Comparison of ENCODE assay signal across 8 cellular contexts in the genomic region with DNA sequence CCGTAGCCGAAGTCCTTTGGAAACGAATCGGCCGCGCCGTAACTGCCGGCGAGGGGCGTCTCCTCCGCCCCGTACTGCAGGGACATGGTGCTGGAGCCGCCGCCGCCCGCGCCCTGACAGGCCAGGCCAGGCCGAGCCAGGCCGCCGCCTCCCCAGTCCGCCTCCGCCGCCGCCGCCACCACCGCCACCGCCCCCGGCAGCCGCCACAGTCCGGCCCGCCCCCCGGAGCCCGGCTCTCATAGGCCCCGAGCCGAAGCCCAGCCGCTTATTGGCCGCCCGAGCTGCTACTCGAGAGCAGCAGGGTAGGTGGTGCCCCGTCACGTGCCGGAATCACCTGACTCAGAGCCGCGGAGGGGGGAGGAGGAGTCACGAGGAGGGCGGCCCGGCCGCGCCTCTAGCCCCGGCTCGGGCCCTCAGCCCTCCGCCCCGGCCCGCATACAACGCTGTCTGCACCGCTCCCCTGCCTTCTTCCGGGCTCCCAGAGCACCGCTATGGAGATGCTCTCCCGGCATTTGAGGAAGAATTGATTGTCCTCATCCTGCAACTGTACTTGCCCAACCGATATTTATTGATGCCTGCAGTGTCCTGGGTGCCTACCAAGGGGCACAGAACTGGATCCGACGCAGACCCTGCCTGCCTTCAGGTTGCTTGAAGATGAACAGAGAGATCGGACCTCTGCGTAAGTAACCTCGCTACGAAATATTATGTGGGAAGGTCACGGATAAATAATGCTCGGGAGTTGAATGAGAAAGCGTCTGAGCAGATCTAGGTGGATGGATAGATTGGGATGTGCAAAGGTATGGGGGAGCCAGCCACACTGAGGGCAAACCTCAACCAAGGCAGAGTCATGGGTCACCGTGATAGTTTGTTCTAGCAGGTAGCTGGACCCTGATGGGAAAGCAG. TPM values are rescaled to one million over a fixed set of nuclear protein-coding genes. Genes with fewer than 3 reads are reported as not detected.
DNase-seq lines count a peak whose midpoint lies in the region; ATAC-seq and TF ChIP-seq lines count a peak whose summit lies in the region.

A gene with protein sequence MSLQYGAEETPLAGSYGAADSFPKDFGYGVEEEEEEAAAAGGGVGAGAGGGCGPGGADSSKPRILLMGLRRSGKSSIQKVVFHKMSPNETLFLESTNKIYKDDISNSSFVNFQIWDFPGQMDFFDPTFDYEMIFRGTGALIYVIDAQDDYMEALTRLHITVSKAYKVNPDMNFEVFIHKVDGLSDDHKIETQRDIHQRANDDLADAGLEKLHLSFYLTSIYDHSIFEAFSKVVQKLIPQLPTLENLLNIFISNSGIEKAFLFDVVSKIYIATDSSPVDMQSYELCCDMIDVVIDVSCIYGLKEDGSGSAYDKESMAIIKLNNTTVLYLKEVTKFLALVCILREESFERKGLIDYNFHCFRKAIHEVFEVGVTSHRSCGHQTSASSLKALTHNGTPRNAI (minus strand): TSS at position 212 of the 903 bp plus-strand sequence. CDS start 126 bp downstream, at position 86.

- CTCF ChIA-PET in Panc1 (lab: Charles Lee), result interaction anchor here (0.5 to 0.6 kb wide), 2 partner anchors 36 to 92 kb away, joined by 3 to 8 read pairs; no protein-coding TSS in a partner anchor

- 0% methylated on average over 48 to 70 of the region's 70 CpGs for WGBS in esophagus, 2 donors

- peak; percentile 91 for ATAC-seq in GM21737 (IDR thresholded peaks at IDR 0.05; ENCODE audit: unreplicated experiment)
- peak; percentile 98 for ATAC-seq in Panc1
- peak; percentile 96 to 98 for ATAC-seq in activated T-cell treated with anti-CD3 and anti-CD28 coated beads, Interleukin-2, amount 50 U/mL, for 4 hours

- intact Hi-C loops in Panc1 (cut with micrococcal nuclease; ENCODE audit: unreplicated experiment), result no loop called here

- H3K9me3 Mint-ChIP-seq in activated T-cell treated with anti-CD3 and anti-CD28 coated beads, Interleukin-2, amount 50 U/mL, for 4 hours, result no peaks in the 10 kb centered on the region

- peak; percentile 94 for DNase-seq in DMS79 (lab: John Stamatoyannopoulos, UW)
- DNase-seq in Panc1 (ENCODE audit: low read depth, low spot score), result peak; percentile 83
- DNase-seq in activated T-cell treated with anti-CD3 and anti-CD28 coated beads, Interleukin-2, amount 50 U/mL, for 4 hours, result peak; percentile 96
- peak; percentile 98 for DNase-seq in stimulated activated CD8-positive, alpha-beta memory T cell treated with anti-CD3 and anti-CD28 coated beads, Interleukin-4, amount 100 ng/mL, for 48 hours

- peak within 1 kb of the TSS; percentile 76 for H3K4me3 ChIP-seq in KMS-11 (IDR thresholded peaks at IDR 0.05; ENCODE audit: insufficient read depth, low read depth, low read length)
- peak within 1 kb of the TSS; percentile 84 to 100 for H3K4me3 ChIP-seq in Panc1 (ENCODE audit: low read depth in 2 of 2, low read length in 2 of 2)
- H3K4me3 ChIP-seq in esophagus (ENCODE audit: low read depth in 1 of 2, low read length in 2 of 2), result peak within 1 kb of the TSS; percentile 68 to 85
- H3K4me3 ChIP-seq in mucosa of stomach (ENCODE audit: low read length), result peak within 1 kb of the TSS; percentile 86

- no peaks in the 10 kb centered on the region for H3K9me3 ChIP-seq in Panc1 (ENCODE audit: control insufficient read depth, insufficient read depth, low read depth, low read length)
- no peaks in the 10 kb centered on the region for H3K9me3 ChIP-seq in esophagus (ENCODE audit: control insufficient read depth in 2 of 2, insufficient read depth in 1 of 2, low read depth in 1 of 2, low read length in 1 of 2)
- H3K9me3 ChIP-seq in mucosa of stomach (ENCODE audit: control insufficient read depth, low read length), result no peaks in the 10 kb centered on the region

- no peaks in the 10 kb centered on the region for H4K20me1 ChIP-seq in KMS-11 (ENCODE audit: insufficient read depth)

- TF ChIP-seq CTCF in KMS-11 (conservative IDR thresholded peaks at IDR 0.05; ENCODE audit: low read depth, low read length) (no peak), Panc1 (IDR thresholded peaks at IDR 0.05) (no peak)

- H3K4me1 ChIP-seq in KMS-11 (ENCODE audit: low read depth, poor library complexity, severe bottlenecking) (peaks cover 23% of the 10 kb centered on the region), Panc1 (ENCODE audit: control insufficient read depth, insufficient read depth, low read length) (peaks cover 10% of the 10 kb centered on the region), esophagus (ENCODE audit: control insufficient read depth in 2 of 2, insufficient read depth in 2 of 2, low read length in 1 of 2) (peaks cover 0 to 3% of the 10 kb centered on the region in 2 donors), mucosa of stomach (ENCODE audit: control insufficient read depth, insufficient read depth, low read length) (peaks cover 13% of the 10 kb centered on the region)

- no peaks in the 10 kb centered on the region for H3K27me3 ChIP-seq in KMS-11 (ENCODE audit: insufficient read depth, low read depth)
- no peaks in the 10 kb centered on the region for H3K27me3 ChIP-seq in Panc1 (ENCODE audit: control insufficient read depth, insufficient read depth, low read length)
- H3K27me3 ChIP-seq in esophagus (ENCODE audit: control insufficient read depth in 1 of 2, insufficient read depth in 2 of 2, low read length in 2 of 2), result no peaks in the 10 kb centered on the region
- no peaks in the 10 kb centered on the region for H3K27me3 ChIP-seq in mucosa of stomach (ENCODE audit: control insufficient read depth, insufficient read depth, low read length)

- POLR2A ChIA-PET in Panc1 (lab: Charles Lee), result no interaction called here

- peaks cover 21% of the 10 kb centered on the region for H3K36me3 Mint-ChIP-seq in activated T-cell treated with anti-CD3 and anti-CD28 coated beads, Interleukin-2, amount 50 U/mL, for 4 hours (ENCODE audit: insufficient read depth)

- peaks cover 56% of the 10 kb centered on the region for H3K4me1 Mint-ChIP-seq in activated T-cell treated with anti-CD3 and anti-CD28 coated beads, Interleukin-2, amount 50 U/mL, for 4 hours (ENCODE audit: low read depth)

- peak within 1 kb of the TSS; percentile 97 for H3K4me2 ChIP-seq in KMS-11

- in situ Hi-C loops in Panc1 (cut with HindIII; ENCODE audit: low pct_unique_long_range_greater_than_20kb, low sequenced_read_pairs), result no loop called here

- H3K79me2 ChIP-seq in KMS-11 (ENCODE audit: insufficient read depth, low read depth), result peaks cover 11% of the 10 kb centered on the region; the same call in 1 of the 2 replicates

- H3K36me3 ChIP-seq in KMS-11 (ENCODE audit: insufficient read depth), result no peaks in the 10 kb centered on the region
- peaks cover 29% of the 10 kb centered on the region for H3K36me3 ChIP-seq in Panc1 (ENCODE audit: control insufficient read depth, insufficient read depth, low read length)
- peaks cover 3 to 6% of the 10 kb centered on the region in 2 donors for H3K36me3 ChIP-seq in esophagus (ENCODE audit: control insufficient read depth in 2 of 2, insufficient read depth in 2 of 2, low read length in 1 of 2)
- H3K36me3 ChIP-seq in mucosa of stomach (ENCODE audit: control insufficient read depth, insufficient read depth, low read length), result no peaks in the 10 kb centered on the region

- peak within 1 kb of the TSS; percentile 38; the same call in 1 of the 2 replicates for H3K9ac ChIP-seq in KMS-11
- H3K9ac ChIP-seq in mucosa of stomach (ENCODE audit: low read length), result peak within 1 kb of the TSS; percentile 90

- peak within 1 kb of the TSS; percentile 92 for H2AFZ ChIP-seq in KMS-11 (ENCODE audit: low read depth)

- H3K27me3 Mint-ChIP-seq in activated T-cell treated with anti-CD3 and anti-CD28 coated beads, Interleukin-2, amount 50 U/mL, for 4 hours (ENCODE audit: low read depth), result no peaks in the 10 kb centered on the region

- H3K27ac ChIP-seq in KMS-11, result peak within 1 kb of the TSS; percentile 9; the same call in 1 of the 2 replicates
- H3K27ac ChIP-seq in Panc1 (ENCODE audit: low read length), result peak within 1 kb of the TSS; percentile 89
- peak within 1 kb of the TSS; percentile 97 to 98 for H3K27ac ChIP-seq in esophagus (ENCODE audit: low read depth in 2 of 2, low read length in 1 of 2)

- no TSS peak for BruUV-seq in Panc1 (replicated peaks; lab: Mats Ljungman, UMichigan)

- H3K4me3 Mint-ChIP-seq in activated T-cell treated with anti-CD3 and anti-CD28 coated beads, Interleukin-2, amount 50 U/mL, for 4 hours, result peak within 1 kb of the TSS; percentile 92

RNA-seq across cellular contexts. Expression of the gene that starts here (rescaled TPM):
- total RNA-seq in Panc1 (2021; ENCODE audit: unreplicated experiment), result 44.3 TPM
- polyA plus RNA-seq in Panc1 (2012; ENCODE audit: insufficient read length), result 32.0 TPM
- total RNA-seq in activated T-cell treated with anti-CD3 and anti-CD28 coated beads, Interleukin-2, amount 50 U/mL, for 4 hours, result 10 to 100 TPM; 12.4 to 20.2 (median 16.5) TPM
- 10 to 100 TPM in 1 of 2 donors, 1 to 10 TPM in 1; 7.7 to 18.4 TPM for polyA plus RNA-seq in esophagus

Comparison
In these comparisons a context has a peak if more than half of its experiments do, and no peak if none do; other contexts are left out.
1. Peak in every context shown above with its lines: DNase-seq, ATAC-seq, H3K4me3 ChIP-seq and H3K27ac ChIP-seq.
2. H3K27ac ChIP-seq: peak in every context shown above with its lines; median percentile 98 in esophagus; 89 in Panc1; 9 in KMS-11.